In the genomic region with DNA sequence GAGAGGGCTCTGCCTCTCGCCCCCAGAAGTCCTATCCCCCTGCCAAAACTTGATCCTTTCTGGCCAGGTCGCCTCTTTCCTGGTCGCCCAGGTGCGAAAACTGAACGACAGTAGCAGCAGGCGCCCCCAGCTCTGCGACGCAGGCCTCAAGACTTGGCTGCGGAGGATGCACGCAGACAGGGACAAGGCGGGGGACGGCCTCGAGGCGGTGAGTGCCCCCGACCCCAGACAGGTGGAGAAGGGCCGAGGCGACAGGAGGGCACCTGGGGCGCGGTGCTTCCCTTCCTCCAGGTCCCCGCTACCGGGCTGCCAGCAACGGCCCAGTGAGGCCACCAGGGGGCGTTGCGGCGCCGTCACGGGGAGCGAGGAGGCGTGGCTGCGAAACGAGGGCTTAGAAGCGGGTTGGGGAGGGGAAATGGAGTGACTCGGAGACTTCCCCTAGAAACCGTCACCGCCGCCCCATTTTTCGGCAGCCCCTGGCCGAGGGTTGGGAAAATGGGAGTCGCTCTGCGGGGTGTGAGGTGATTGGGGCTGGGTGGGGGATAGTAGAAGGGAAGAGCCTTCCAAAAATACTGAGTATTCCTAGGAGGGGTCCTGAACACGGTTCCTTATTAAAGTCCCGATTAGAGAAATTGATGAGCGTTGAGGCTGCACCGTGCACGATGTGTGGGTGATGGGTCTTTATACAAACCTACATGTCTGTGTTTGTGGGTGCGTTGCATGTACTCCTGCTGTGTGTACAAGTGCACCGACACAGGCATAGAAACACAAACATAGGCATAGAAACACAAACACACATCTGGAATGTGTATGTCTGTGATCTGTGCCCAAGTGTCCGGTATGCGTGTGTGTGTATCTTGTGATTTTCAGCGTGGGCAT, we compare ENCODE assay signal across 1 cellular context.
TF ChIP-seq lines count a peak whose summit lies in the region.

No MANE protein-coding gene starts in this region.

TF ChIP-seq in HepG2, 621 proteins besides CTCF, POLR2A, EP300 and RAD21 (continued from another document and continues in another):
- TF ChIP-seq, protein P1, sequence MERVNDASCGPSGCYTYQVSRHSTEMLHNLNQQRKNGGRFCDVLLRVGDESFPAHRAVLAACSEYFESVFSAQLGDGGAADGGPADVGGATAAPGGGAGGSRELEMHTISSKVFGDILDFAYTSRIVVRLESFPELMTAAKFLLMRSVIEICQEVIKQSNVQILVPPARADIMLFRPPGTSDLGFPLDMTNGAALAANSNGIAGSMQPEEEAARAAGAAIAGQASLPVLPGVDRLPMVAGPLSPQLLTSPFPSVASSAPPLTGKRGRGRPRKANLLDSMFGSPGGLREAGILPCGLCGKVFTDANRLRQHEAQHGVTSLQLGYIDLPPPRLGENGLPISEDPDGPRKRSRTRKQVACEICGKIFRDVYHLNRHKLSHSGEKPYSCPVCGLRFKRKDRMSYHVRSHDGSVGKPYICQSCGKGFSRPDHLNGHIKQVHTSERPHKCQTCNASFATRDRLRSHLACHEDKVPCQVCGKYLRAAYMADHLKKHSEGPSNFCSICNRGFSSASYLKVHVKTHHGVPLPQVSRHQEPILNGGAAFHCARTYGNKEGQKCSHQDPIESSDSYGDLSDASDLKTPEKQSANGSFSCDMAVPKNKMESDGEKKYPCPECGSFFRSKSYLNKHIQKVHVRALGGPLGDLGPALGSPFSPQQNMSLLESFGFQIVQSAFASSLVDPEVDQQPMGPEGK (CRISPR knock-in tag; IDR thresholded peaks at IDR 0.05): peak; percentile 59; the same call in 1 of the 2 replicates
- TF ChIP-seq FOXC1 (CRISPR knock-in tag; IDR thresholded peaks at IDR 0.05; ENCODE audit: borderline replicate concordance) (peak; percentile 83; the same call in 1 of the 2 replicates), XRCC5 (optimal IDR thresholded peaks at IDR 0.05; ENCODE audit: low read length) (peak; percentile 99), GZF1 (CRISPR knock-in tag; IDR thresholded peaks at IDR 0.05) (no peak), SIX1 (CRISPR knock-in tag; IDR thresholded peaks at IDR 0.05; ENCODE audit: borderline replicate concordance) (no peak), ZNF747 (CRISPR knock-in tag; IDR thresholded peaks at IDR 0.05; ENCODE audit: borderline replicate concordance) (0 out of 2 replicates have a peak, but pooled peaks have one; percentile 28), ZZZ3 (CRISPR knock-in tag; IDR thresholded peaks at IDR 0.05; ENCODE audit: borderline replicate concordance) (no peak; the same call in 1 of the 2 replicates), ZNF329 (CRISPR knock-in tag; IDR thresholded peaks at IDR 0.05; ENCODE audit: low read depth) (no peak), SALL2 (CRISPR knock-in tag; IDR thresholded peaks at IDR 0.05) (no peak; the same call in 1 of the 2 replicates), ZNF550 (CRISPR knock-in tag; IDR thresholded peaks at IDR 0.05; ENCODE audit: borderline replicate concordance) (0 out of 2 replicates have a peak, but pooled peaks have one; percentile 58), AHR (CRISPR knock-in tag; IDR thresholded peaks at IDR 0.05) (no peak; the same call in 1 of the 2 replicates), MEF2D (CRISPR knock-in tag; IDR thresholded peaks at IDR 0.05) (no peak), EZH2 (conservative IDR thresholded peaks at IDR 0.05; ENCODE audit: low read depth, low read length) (no peak), ZFP36L2 (CRISPR knock-in tag; IDR thresholded peaks at IDR 0.05) (no peak), BRD4 (CRISPR knock-in tag; IDR thresholded peaks at IDR 0.05) (no peak), TOPORS (CRISPR knock-in tag; IDR thresholded peaks at IDR 0.05) (no peak), ZNF546 (CRISPR knock-in tag; conservative IDR thresholded peaks at IDR 0.05) (no peak), LCORL (IDR thresholded peaks at IDR 0.05) (no peak), LCORL (CRISPR knock-in tag; IDR thresholded peaks at IDR 0.05) (peak; percentile 77), TOE1 (CRISPR knock-in tag; IDR thresholded peaks at IDR 0.05) (no peak; the same call in 1 of the 2 replicates), ZNF614 (CRISPR knock-in tag; IDR thresholded peaks at IDR 0.05; ENCODE audit: borderline replicate concordance) (peak; percentile 88; the same call in 1 of the 2 replicates), SRSF1 (optimal IDR thresholded peaks at IDR 0.05; ENCODE audit: low read depth, low read length) (peak; percentile 24), ZNF724P (CRISPR knock-in tag; IDR thresholded peaks at IDR 0.05; ENCODE audit: borderline replicate concordance) (peak; percentile 73; the same call in 1 of the 2 replicates), KLF6 (CRISPR knock-in tag; IDR thresholded peaks at IDR 0.05) (peak; percentile 87; the same call in 1 of the 2 replicates), RXRA (CRISPR knock-in tag; IDR thresholded peaks at IDR 0.05) (peak; percentile 72; the same call in 1 of the 2 replicates), THAP11 (CRISPR knock-in tag; IDR thresholded peaks at IDR 0.05) (peak; percentile 41; the same call in 1 of the 2 replicates), FLYWCH1 (CRISPR knock-in tag; IDR thresholded peaks at IDR 0.05) (no peak), PRPF4 (IDR thresholded peaks at IDR 0.05; ENCODE audit: low read depth, low read length, poor library complexity, severe bottlenecking) (no peak), SETDB1 (CRISPR knock-in tag; IDR thresholded peaks at IDR 0.05; ENCODE audit: borderline replicate concordance) (no peak), MLLT10 (CRISPR knock-in tag; IDR thresholded peaks at IDR 0.05) (no peak), PHF8 (CRISPR knock-in tag; IDR thresholded peaks at IDR 0.05) (0 out of 2 replicates have a peak, but pooled peaks have one; percentile 42), REPIN1 (CRISPR knock-in tag; IDR thresholded peaks at IDR 0.05; ENCODE audit: borderline replicate concordance, low read depth) (peak; percentile 91), ZNF225 (CRISPR knock-in tag; IDR thresholded peaks at IDR 0.05) (peak; percentile 89), ATF7-NPFF (CRISPR knock-in tag; IDR thresholded peaks at IDR 0.05; ENCODE audit: low read depth) (peak; percentile 91), TAF1 (CRISPR knock-in tag; IDR thresholded peaks at IDR 0.05) (no peak), GPN1 (CRISPR knock-in tag; IDR thresholded peaks at IDR 0.05; ENCODE audit: borderline replicate concordance) (peak; percentile 16; the same call in 1 of the 2 replicates), ZNF253 (CRISPR knock-in tag; IDR thresholded peaks at IDR 0.05; ENCODE audit: borderline replicate concordance) (no peak), NR2F1 (CRISPR knock-in tag; IDR thresholded peaks at IDR 0.05) (0 out of 4 replicates have a peak, but pooled peaks of 1 of the 2 experiments have one; percentile 26), SMC3 (IDR thresholded peaks at IDR 0.05; ENCODE audit: low read length) (peak; percentile 79; the same call in 1 of the 2 replicates), KDM1A (CRISPR knock-in tag; IDR thresholded peaks at IDR 0.05) (no peak), NFYC (CRISPR knock-in tag; IDR thresholded peaks at IDR 0.05) (no peak), ZNF776 (CRISPR knock-in tag; IDR thresholded peaks at IDR 0.05) (no peak)
- TF ChIP-seq, protein P2, sequence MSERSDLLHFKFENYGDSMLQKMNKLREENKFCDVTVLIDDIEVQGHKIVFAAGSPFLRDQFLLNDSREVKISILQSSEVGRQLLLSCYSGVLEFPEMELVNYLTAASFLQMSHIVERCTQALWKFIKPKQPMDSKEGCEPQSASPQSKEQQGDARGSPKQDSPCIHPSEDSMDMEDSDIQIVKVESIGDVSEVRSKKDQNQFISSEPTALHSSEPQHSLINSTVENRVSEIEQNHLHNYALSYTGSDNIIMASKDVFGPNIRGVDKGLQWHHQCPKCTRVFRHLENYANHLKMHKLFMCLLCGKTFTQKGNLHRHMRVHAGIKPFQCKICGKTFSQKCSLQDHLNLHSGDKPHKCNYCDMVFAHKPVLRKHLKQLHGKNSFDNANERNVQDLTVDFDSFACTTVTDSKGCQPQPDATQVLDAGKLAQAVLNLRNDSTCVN (CRISPR knock-in tag; IDR thresholded peaks at IDR 0.05; ENCODE audit: borderline replicate concordance): peak; percentile 59; the same call in 1 of the 2 replicates
- TF ChIP-seq, protein P3, sequence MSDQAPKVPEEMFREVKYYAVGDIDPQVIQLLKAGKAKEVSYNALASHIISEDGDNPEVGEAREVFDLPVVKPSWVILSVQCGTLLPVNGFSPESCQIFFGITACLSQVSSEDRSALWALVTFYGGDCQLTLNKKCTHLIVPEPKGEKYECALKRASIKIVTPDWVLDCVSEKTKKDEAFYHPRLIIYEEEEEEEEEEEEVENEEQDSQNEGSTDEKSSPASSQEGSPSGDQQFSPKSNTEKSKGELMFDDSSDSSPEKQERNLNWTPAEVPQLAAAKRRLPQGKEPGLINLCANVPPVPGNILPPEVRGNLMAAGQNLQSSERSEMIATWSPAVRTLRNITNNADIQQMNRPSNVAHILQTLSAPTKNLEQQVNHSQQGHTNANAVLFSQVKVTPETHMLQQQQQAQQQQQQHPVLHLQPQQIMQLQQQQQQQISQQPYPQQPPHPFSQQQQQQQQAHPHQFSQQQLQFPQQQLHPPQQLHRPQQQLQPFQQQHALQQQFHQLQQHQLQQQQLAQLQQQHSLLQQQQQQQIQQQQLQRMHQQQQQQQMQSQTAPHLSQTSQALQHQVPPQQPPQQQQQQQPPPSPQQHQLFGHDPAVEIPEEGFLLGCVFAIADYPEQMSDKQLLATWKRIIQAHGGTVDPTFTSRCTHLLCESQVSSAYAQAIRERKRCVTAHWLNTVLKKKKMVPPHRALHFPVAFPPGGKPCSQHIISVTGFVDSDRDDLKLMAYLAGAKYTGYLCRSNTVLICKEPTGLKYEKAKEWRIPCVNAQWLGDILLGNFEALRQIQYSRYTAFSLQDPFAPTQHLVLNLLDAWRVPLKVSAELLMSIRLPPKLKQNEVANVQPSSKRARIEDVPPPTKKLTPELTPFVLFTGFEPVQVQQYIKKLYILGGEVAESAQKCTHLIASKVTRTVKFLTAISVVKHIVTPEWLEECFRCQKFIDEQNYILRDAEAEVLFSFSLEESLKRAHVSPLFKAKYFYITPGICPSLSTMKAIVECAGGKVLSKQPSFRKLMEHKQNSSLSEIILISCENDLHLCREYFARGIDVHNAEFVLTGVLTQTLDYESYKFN (CRISPR knock-in tag; conservative IDR thresholded peaks at IDR 0.05): peak; percentile 37; the same call in 1 of the 2 replicates
- TF ChIP-seq, protein P4, sequence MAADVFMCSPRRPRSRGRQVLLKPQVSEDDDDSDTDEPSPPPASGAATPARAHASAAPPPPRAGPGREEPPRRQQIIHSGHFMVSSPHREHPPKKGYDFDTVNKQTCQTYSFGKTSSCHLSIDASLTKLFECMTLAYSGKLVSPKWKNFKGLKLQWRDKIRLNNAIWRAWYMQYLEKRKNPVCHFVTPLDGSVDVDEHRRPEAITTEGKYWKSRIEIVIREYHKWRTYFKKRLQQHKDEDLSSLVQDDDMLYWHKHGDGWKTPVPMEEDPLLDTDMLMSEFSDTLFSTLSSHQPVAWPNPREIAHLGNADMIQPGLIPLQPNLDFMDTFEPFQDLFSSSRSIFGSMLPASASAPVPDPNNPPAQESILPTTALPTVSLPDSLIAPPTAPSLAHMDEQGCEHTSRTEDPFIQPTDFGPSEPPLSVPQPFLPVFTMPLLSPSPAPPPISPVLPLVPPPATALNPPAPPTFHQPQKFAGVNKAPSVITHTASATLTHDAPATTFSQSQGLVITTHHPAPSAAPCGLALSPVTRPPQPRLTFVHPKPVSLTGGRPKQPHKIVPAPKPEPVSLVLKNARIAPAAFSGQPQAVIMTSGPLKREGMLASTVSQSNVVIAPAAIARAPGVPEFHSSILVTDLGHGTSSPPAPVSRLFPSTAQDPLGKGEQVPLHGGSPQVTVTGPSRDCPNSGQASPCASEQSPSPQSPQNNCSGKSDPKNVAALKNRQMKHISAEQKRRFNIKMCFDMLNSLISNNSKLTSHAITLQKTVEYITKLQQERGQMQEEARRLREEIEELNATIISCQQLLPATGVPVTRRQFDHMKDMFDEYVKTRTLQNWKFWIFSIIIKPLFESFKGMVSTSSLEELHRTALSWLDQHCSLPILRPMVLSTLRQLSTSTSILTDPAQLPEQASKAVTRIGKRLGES (CRISPR knock-in tag; IDR thresholded peaks at IDR 0.05; ENCODE audit: borderline replicate concordance): no peak
- TF ChIP-seq, protein P5, sequence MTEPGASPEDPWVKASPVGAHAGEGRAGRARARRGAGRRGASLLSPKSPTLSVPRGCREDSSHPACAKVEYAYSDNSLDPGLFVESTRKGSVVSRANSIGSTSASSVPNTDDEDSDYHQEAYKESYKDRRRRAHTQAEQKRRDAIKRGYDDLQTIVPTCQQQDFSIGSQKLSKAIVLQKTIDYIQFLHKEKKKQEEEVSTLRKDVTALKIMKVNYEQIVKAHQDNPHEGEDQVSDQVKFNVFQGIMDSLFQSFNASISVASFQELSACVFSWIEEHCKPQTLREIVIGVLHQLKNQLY (CRISPR knock-in tag; IDR thresholded peaks at IDR 0.05): no peak
- TF ChIP-seq, protein P6, sequence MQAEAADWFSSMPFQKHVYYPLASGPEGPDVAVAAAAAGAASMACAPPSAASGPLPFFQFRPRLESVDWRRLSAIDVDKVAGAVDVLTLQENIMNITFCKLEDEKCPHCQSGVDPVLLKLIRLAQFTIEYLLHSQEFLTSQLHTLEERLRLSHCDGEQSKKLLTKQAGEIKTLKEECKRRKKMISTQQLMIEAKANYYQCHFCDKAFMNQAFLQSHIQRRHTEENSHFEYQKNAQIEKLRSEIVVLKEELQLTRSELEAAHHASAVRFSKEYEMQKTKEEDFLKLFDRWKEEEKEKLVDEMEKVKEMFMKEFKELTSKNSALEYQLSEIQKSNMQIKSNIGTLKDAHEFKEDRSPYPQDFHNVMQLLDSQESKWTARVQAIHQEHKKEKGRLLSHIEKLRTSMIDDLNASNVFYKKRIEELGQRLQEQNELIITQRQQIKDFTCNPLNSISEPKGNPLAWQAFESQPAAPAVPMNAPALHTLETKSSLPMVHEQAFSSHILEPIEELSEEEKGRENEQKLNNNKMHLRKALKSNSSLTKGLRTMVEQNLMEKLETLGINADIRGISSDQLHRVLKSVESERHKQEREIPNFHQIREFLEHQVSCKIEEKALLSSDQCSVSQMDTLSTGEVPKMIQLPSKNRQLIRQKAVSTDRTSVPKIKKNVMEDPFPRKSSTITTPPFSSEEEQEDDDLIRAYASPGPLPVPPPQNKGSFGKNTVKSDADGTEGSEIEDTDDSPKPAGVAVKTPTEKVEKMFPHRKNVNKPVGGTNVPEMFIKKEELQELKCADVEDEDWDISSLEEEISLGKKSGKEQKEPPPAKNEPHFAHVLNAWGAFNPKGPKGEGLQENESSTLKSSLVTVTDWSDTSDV (CRISPR knock-in tag; IDR thresholded peaks at IDR 0.05): no peak
- TF ChIP-seq, protein P7, sequence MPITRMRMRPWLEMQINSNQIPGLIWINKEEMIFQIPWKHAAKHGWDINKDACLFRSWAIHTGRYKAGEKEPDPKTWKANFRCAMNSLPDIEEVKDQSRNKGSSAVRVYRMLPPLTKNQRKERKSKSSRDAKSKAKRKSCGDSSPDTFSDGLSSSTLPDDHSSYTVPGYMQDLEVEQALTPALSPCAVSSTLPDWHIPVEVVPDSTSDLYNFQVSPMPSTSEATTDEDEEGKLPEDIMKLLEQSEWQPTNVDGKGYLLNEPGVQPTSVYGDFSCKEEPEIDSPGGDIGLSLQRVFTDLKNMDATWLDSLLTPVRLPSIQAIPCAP (CRISPR knock-in tag; IDR thresholded peaks at IDR 0.05; ENCODE audit: low read depth): 0 out of 2 replicates have a peak, but pooled peaks have one; percentile 84
- TF ChIP-seq, protein P8, sequence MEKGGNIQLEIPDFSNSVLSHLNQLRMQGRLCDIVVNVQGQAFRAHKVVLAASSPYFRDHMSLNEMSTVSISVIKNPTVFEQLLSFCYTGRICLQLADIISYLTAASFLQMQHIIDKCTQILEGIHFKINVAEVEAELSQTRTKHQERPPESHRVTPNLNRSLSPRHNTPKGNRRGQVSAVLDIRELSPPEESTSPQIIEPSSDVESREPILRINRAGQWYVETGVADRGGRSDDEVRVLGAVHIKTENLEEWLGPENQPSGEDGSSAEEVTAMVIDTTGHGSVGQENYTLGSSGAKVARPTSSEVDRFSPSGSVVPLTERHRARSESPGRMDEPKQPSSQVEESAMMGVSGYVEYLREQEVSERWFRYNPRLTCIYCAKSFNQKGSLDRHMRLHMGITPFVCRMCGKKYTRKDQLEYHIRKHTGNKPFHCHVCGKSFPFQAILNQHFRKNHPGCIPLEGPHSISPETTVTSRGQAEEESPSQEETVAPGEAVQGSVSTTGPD (CRISPR knock-in tag; IDR thresholded peaks at IDR 0.05): no peak
